Comparison of ENCODE assay signal across 17 cellular contexts in the genomic region with DNA sequence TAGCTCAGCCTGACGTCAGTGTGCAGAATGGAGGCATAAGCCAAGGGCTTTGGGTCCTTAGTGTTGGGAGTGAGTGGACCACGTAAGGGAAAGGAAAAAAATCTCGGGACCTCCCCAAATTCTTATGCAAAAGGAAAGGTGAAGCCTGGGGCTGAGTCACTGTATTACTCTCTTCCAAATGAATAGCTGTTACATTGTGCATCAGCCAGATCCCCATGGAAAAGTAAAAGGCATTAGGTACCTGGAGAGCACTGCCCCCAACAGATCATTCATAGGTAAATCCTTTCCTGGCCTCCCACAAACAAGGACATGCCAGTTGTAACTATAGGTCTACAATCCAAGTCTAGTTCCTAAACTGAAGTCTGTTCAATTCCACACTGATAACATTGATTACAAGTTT.
A peak's percentile ranks its signal among the peaks of the same experiment; 100 is the strongest.
DNase-seq lines count a peak whose midpoint lies in the region; ATAC-seq and TF ChIP-seq lines count a peak whose summit lies in the region.
"Had no signal": no experiment of that assay in that cellular context is flagged by ENCODE, and none has a peak within 500 bp of the region (broad histone marks: within the 10 kb centered on the region; RNA-seq: fewer than 3 reads in every experiment).

No MANE protein-coding gene starts in this region.

- H3K4me1 ChIP-seq in mesendoderm (ENCODE audit: control insufficient read depth, low read depth, low read length), result peaks cover 8% of the 10 kb centered on the region
- H3K4me1 ChIP-seq: sigmoid colon had no signal

- no peak overlapping the region for H3K23ac ChIP-seq in mesendoderm (ENCODE audit: low read length)

- no peak overlapping the region for H3K27ac ChIP-seq in mesendoderm (ENCODE audit: low read depth, low read length)
- H3K27ac ChIP-seq: sigmoid colon had no signal

- H3K4me3 ChIP-seq in GM06990 (replicated peaks; ENCODE audit: low read depth, low read length), result no peak overlapping the region
- H3K4me3 ChIP-seq in epithelial cell of proximal tubule (ENCODE audit: low read depth, low read length), result no peak overlapping the region
- no peak overlapping the region for H3K4me3 ChIP-seq in mesendoderm (ENCODE audit: low read length)
- H3K4me3 ChIP-seq: sigmoid colon had no signal

- H3K9me3 Mint-ChIP-seq in immature natural killer cell, result no peaks in the 10 kb centered on the region
- H3K9me3 Mint-ChIP-seq: HFFc6, natural killer cell had no signal

- no peaks in the 10 kb centered on the region for H3K79me2 ChIP-seq in mesendoderm (ENCODE audit: control insufficient read depth, insufficient read depth, low read length)

- TF ChIP-seq CTCF in GM06990 (IDR thresholded peaks at IDR 0.05; ENCODE audit: insufficient read depth, low read length, poor library complexity, severe bottlenecking), result peak; percentile 17
- peak; percentile 63 for TF ChIP-seq CTCF in epithelial cell of proximal tubule (conservative IDR thresholded peaks at IDR 0.05; ENCODE audit: low read depth, low read length)

- no peak overlapping the region for H2BK120ac ChIP-seq in mesendoderm (ENCODE audit: low read depth, low read length)

- peak overlapping the region; percentile 36 for H3K4ac ChIP-seq in mesendoderm (ENCODE audit: low read depth, low read length)

- H3K36me3 ChIP-seq in GM06990 (ENCODE audit: control insufficient read depth, insufficient read depth, low read length) (no peaks in the 10 kb centered on the region), mesendoderm (ENCODE audit: control insufficient read depth, insufficient read depth, low read length) (no peaks in the 10 kb centered on the region)
- H3K36me3 ChIP-seq: sigmoid colon had no signal

- H3K27ac Mint-ChIP-seq in immature natural killer cell, result no peak overlapping the region
- H3K27ac Mint-ChIP-seq: activated B cell treated with CpG ODN at 0.5 μM for 24 hours, CD14-positive monocyte, HFFc6, natural killer cell had no signal

- no peak overlapping the region for H4K8ac ChIP-seq in mesendoderm (ENCODE audit: low read depth, low read length)

- peaks cover 0 to 3% (median 0%) of the 10 kb centered on the region in 3 donors for H3K36me3 Mint-ChIP-seq in immature natural killer cell
- H3K36me3 Mint-ChIP-seq: CD14-positive monocyte, natural killer cell had no signal

- H3K9ac ChIP-seq in mesendoderm (ENCODE audit: low read length), result no peak overlapping the region

- no peak for ATAC-seq in HG03520 (IDR thresholded peaks at IDR 0.05; ENCODE audit: unreplicated experiment)
- ATAC-seq in GM21529 (IDR thresholded peaks at IDR 0.05; ENCODE audit: unreplicated experiment), result no peak
- ATAC-seq: natural killer cell; stimulated activated naive CD8-positive, alpha-beta T cell treated with anti-CD3 and anti-CD28 coated beads, Interleukin-15, Interleukin-2, amounts not matched to agents 100 U/mL and 50 U/mL, for 24 hours had no signal

- no peak overlapping the region for H3K4me2 ChIP-seq in mesendoderm (ENCODE audit: low read length)

- no peak overlapping the region for H2BK5ac ChIP-seq in mesendoderm (ENCODE audit: low read length)

- H3K56ac ChIP-seq in mesendoderm (ENCODE audit: low read length), result peak overlapping the region; percentile 26

- peak overlapping the region; percentile 31 for H3K18ac ChIP-seq in mesendoderm (ENCODE audit: low read length)

- peaks cover 0 to 6% (median 2%) of the 10 kb centered on the region in 3 donors for H3K27me3 Mint-ChIP-seq in immature natural killer cell (ENCODE audit: low read depth in 3 of 3)

- no peak overlapping the region for H4K5ac ChIP-seq in mesendoderm (ENCODE audit: low read length)

- H3K4me1 Mint-ChIP-seq in immature natural killer cell, result no peaks in the 10 kb centered on the region
- H3K4me1 Mint-ChIP-seq: activated B cell treated with CpG ODN at 0.5 μM for 24 hours, CD14-positive monocyte, natural killer cell had no signal

- WGBS in mesendoderm (ENCODE audit: extremely low coverage, insufficient coverage, low lambda C conversion rate), result no CpG with 5 or more reads among the region's 3 CpGs

- H3K79me1 ChIP-seq in mesendoderm (ENCODE audit: low read length), result no peaks in the 10 kb centered on the region

- H2BK15ac ChIP-seq in mesendoderm (replicated peaks; ENCODE audit: low read depth), result no peak overlapping the region

- H2AK5ac ChIP-seq in mesendoderm (ENCODE audit: low read length), result no peak overlapping the region

- DNase-seq in GM06990 (ENCODE audit: extremely low read depth, insufficient read length) (no peak), M059J (ENCODE audit: low read depth) (peak; percentile 25), epithelial cell of proximal tubule (ENCODE audit: low read depth) (peak; percentile 32), mesendoderm (peak; percentile 91), immature natural killer cell (no peak), DMS79 (lab: John Stamatoyannopoulos, UW) (no peak)
- DNase-seq: activated B cell treated with CpG ODN at 0.5 μM for 24 hours; activated T-cell treated with anti-CD3 and anti-CD28 coated beads for 4 hours; GF-D8; HFFc6; natural killer cell; NCI-H524 treated with DMSO at 0.1 percent for 48 hours; sigmoid colon; stimulated activated naive CD8-positive, alpha-beta T cell treated with anti-CD3 and anti-CD28 coated beads, Interleukin-15, Interleukin-2, amounts not matched to agents 100 U/mL and 50 U/mL, for 24 hours had no signal

- H3K27me3 ChIP-seq in GM06990 (replicated peaks; ENCODE audit: control insufficient read depth, insufficient read depth, low read length) (no peaks in the 10 kb centered on the region; the same call in 1 of the 2 replicates), mesendoderm (ENCODE audit: insufficient read depth, low read length, poor library complexity) (no peaks in the 10 kb centered on the region)
- H3K27me3 ChIP-seq: sigmoid colon had no signal

- no peak overlapping the region for H3K4me3 Mint-ChIP-seq in immature natural killer cell
- H3K4me3 Mint-ChIP-seq: activated B cell treated with CpG ODN at 0.5 μM for 24 hours, CD14-positive monocyte, HFFc6, natural killer cell had no signal

Comparison
In these comparisons a context has a peak if more than half of its experiments do, and no peak if none do; other contexts are left out.
1. DNase-seq: peak in M059J (single experiment), epithelial cell of proximal tubule (single experiment) and mesendoderm (single experiment); none in GM06990 (single experiment), immature natural killer cell (0 of 3) and DMS79 (single experiment).